In genomic region chr11:18677560-18677959, GRCh38 we compare ENCODE assay signal across 14 cellular contexts. TPM values are rescaled to one million over a fixed set of nuclear protein-coding genes. Genes with fewer than 3 reads are reported as not detected.
DNase-seq lines count a peak whose midpoint lies in the region; ATAC-seq and TF ChIP-seq lines count a peak whose summit lies in the region.
"Had no signal": no experiment of that assay in that cellular context is flagged by ENCODE, and none has a peak within 500 bp of the region (broad histone marks: within the 10 kb centered on the region; RNA-seq: fewer than 3 reads in every experiment).

No MANE protein-coding gene starts in this region.

- H3K9me3 ChIP-seq in PC-3 (ENCODE audit: low read length), result no peaks in the 10 kb centered on the region
- H3K9me3 ChIP-seq: BE2C, HAP-1 had no signal

- peaks cover 3% of the 10 kb centered on the region for H3K36me3 Mint-ChIP-seq in effector memory CD8-positive, alpha-beta T cell (ENCODE audit: insufficient read depth)
- H3K36me3 Mint-ChIP-seq: CD4-positive, alpha-beta memory T cell had no signal

- H3K4me1 ChIP-seq in PC-3 (ENCODE audit: insufficient read depth, low read length), result peaks cover 40% of the 10 kb centered on the region
- H3K4me1 ChIP-seq: BE2C, HAP-1 had no signal

- H3K27ac Mint-ChIP-seq in effector memory CD8-positive, alpha-beta T cell, result no peak overlapping the region

- BruUV-seq in PC-3 (replicated peaks; lab: Mats Ljungman, UMichigan), result no TSS peak

- peak overlapping the region; percentile 90 for H3K27ac ChIP-seq in PC-3 (ENCODE audit: low read length)
- H3K27ac ChIP-seq: C4-2B had no signal

- DNase-seq in ELF-1 (ENCODE audit: low read depth, low spot score) (peak; percentile 36), PC-3 (peak; percentile 31), left kidney (ENCODE audit: low read depth, low spot score) (peak; percentile 39), SKM-1 treated with dmso at 0.1 percent for 144 hours (lab: John Stamatoyannopoulos, UW; ENCODE audit: unreplicated experiment) (no peak)
- DNase-seq in effector memory CD8-positive, alpha-beta T cell, result no peak
- no peak for DNase-seq in activated CD4-positive, alpha-beta T cell treated with anti-CD3 and anti-CD28 coated beads for 48 hours
- DNase-seq: BE2C; CD4-positive, alpha-beta memory T cell; DMS79 had no signal

- no peak overlapping the region for H3K4me3 Mint-ChIP-seq in effector memory CD8-positive, alpha-beta T cell
- H3K4me3 Mint-ChIP-seq: CD4-positive, alpha-beta memory T cell had no signal

- no peaks in the 10 kb centered on the region for H3F3A ChIP-seq in PC-3 (ENCODE audit: low read length, unreplicated experiment)

- ATAC-seq in PC-3, result no peak
- ATAC-seq in effector memory CD8-positive, alpha-beta T cell (replicated peaks), result peak; percentile 44
- no peak for ATAC-seq in GM21619 (IDR thresholded peaks at IDR 0.05; ENCODE audit: unreplicated experiment)
- ATAC-seq: HepG2 had no signal

- no peaks in the 10 kb centered on the region for H3K79me2 ChIP-seq in PC-3 (ENCODE audit: low read length)

- TF ChIP-seq CTCF in PC-3 (conservative IDR thresholded peaks at IDR 0.05; ENCODE audit: low read depth, low read length), result no peak

- H3K9ac ChIP-seq in PC-3 (ENCODE audit: low read length), result peak overlapping the region; percentile 40

- H2AFZ ChIP-seq in PC-3 (ENCODE audit: low read length), result peak overlapping the region; percentile 33; the same call in 1 of the 2 replicates

- intact Hi-C loops in PC-3 (cut with micrococcal nuclease), result no loop called here

- H3K9me2 ChIP-seq in PC-3 (replicated peaks; ENCODE audit: low read length), result no peaks in the 10 kb centered on the region

- POLR2A ChIA-PET in PC-3 (lab: Charles Lee; ENCODE audit: unreplicated experiment), result no interaction called here

- H3K4me3 ChIP-seq in PC-3 (ENCODE audit: low read length), result no peak overlapping the region
- H3K4me3 ChIP-seq: HAP-1 had no signal

- H3K36me3 ChIP-seq in PC-3 (ENCODE audit: low read depth, low read length), result no peaks in the 10 kb centered on the region
- H3K36me3 ChIP-seq: BE2C, HAP-1 had no signal

- H3K4me1 Mint-ChIP-seq in effector memory CD8-positive, alpha-beta T cell (ENCODE audit: low read depth in 2 of 2), result peaks cover 0 to 2% of the 10 kb centered on the region in 2 donors

- H3K9me3 Mint-ChIP-seq in effector memory CD8-positive, alpha-beta T cell, result no peaks in the 10 kb centered on the region
- H3K9me3 Mint-ChIP-seq: CD4-positive, alpha-beta memory T cell had no signal

- no peaks in the 10 kb centered on the region for H3K27me3 Mint-ChIP-seq in effector memory CD8-positive, alpha-beta T cell

- H3K27me3 ChIP-seq in PC-3 (ENCODE audit: low read length), result no peaks in the 10 kb centered on the region
- H3K27me3 ChIP-seq: BE2C had no signal

- CTCF ChIA-PET in PC-3 (lab: Charles Lee), result no interaction called here

- H3K4me2 ChIP-seq in PC-3 (ENCODE audit: low read length), result peak overlapping the region; percentile 65

- no peaks in the 10 kb centered on the region for H4K20me1 ChIP-seq in PC-3 (ENCODE audit: low read length)

RNA-seq across cellular contexts. Expression of gene TMEM86A, which starts 21.0 kb away (rescaled TPM):
- 1.6 and 2.9 TPM in 2 replicates for total RNA-seq in PC-3 (2014; rRNA removed)

RNA-seq across cellular contexts. Expression of gene SPTY2D1, which starts 43.4 kb away (rescaled TPM):
- total RNA-seq in PC-3 (2014; rRNA removed), result 15.6 and 16.6 TPM in 2 replicates

RNA-seq across cellular contexts. Expression of gene IGSF22, which starts 48.4 kb away (rescaled TPM):
- total RNA-seq in PC-3 (2014; rRNA removed), result 0.12 TPM in 1 of 2 replicates, not detected in the other
- total RNA-seq: H1, HepG2 had no signal

Comparison
In these comparisons a context has a peak if more than half of its experiments do, and no peak if none do; other contexts are left out.
1. DNase-seq: peak in ELF-1 (single experiment), PC-3 (single experiment) and left kidney (single experiment); none in effector memory CD8-positive, alpha-beta T cell (0 of 3), SKM-1 treated with dmso at 0.1 percent for 144 hours (single experiment) and activated CD4-positive, alpha-beta T cell treated with anti-CD3 and anti-CD28 coated beads for 48 hours (single experiment).